Comparison of ENCODE assay signal across 13 cellular contexts in the genomic region with DNA sequence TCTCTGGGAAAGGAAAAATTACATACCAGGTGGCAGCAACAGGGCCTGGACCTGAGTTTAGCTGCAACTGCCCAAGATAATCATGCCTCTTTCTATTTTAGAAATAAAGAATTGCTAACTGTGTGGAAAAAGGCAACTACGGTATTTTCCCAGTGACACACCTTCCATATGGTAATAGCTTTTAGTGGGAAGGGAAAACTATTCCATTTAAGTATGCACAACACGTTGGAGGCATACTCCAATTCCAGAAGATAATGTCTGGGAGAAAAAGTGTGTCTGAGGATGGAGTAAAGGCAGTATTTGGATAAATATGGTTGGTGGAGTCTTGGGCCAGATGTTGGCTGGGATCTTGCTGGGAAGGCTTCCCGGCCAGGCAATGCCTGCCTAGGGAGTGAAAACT. TPM values are rescaled to one million over a fixed set of nuclear protein-coding genes. Genes with fewer than 3 reads are reported as not detected.
DNase-seq lines count a peak whose midpoint lies in the region; ATAC-seq, FAIRE-seq and TF ChIP-seq lines count a peak whose summit lies in the region.
"Had no signal": no experiment of that assay in that cellular context is flagged by ENCODE, and none has a peak within 500 bp of the region (broad histone marks: within the 10 kb centered on the region; RNA-seq: fewer than 3 reads in every experiment).

No MANE protein-coding gene starts in this region.

- TF ChIP-seq POLR2A in A549 (IDR thresholded peaks at IDR 0.05; ENCODE audit: low read length) (no peak), esophagus squamous epithelium (IDR thresholded peaks at IDR 0.05) (no peak), sigmoid colon (IDR thresholded peaks at IDR 0.05) (no peak)

- H3K4me2 ChIP-seq in A549 (no peak overlapping the region), PC-9 (peak overlapping the region; percentile 65)

- H3K27ac ChIP-seq in A549 (peak overlapping the region; percentile 17 to 75; a peak in 3 of 6 replicates), PC-9 (peak overlapping the region; percentile 64), esophagus squamous epithelium (peak overlapping the region; percentile 44 to 93 (median 83)), sigmoid colon (peak overlapping the region; percentile 79 to 96 (median 86))
- H3K27ac ChIP-seq: parathyroid adenoma had no signal

- H3K27me3 ChIP-seq in PC-9 (ENCODE audit: insufficient read depth, low read depth), result no peaks in the 10 kb centered on the region
- no peaks in the 10 kb centered on the region for H3K27me3 ChIP-seq in esophagus squamous epithelium
- H3K27me3 ChIP-seq in sigmoid colon, result no peaks in the 10 kb centered on the region

- H3K4me1 ChIP-seq in A549 (peaks cover 43% of the 10 kb centered on the region), PC-9 (replicated peaks; ENCODE audit: insufficient read depth) (peaks cover 62% of the 10 kb centered on the region), esophagus squamous epithelium (peaks cover 43 to 75% (median 56%) of the 10 kb centered on the region in 3 donors), sigmoid colon (peaks cover 2 to 75% (median 71%) of the 10 kb centered on the region in 4 donors)
- H3K4me1 ChIP-seq: parathyroid adenoma had no signal

- TF ChIP-seq RAD21 in A549 (conservative IDR thresholded peaks at IDR 0.05 in 1 of 2, IDR thresholded peaks at IDR 0.05 in 1 of 2), result no peak

- intact Hi-C loops in PC-9 (cut with micrococcal nuclease; ENCODE audit: unreplicated experiment), result loop anchor here (2.0 to 5.0 kb wide), 4 partner anchors 39 to 449 kb away; no protein-coding TSS in a partner anchor
- intact Hi-C loops in esophagus squamous epithelium (cut with DNase I), result no loop called here
- intact Hi-C loops in sigmoid colon (cut with DNase I), result loop anchor here (2.0 kb wide), 1 partner anchor 39 kb away; no protein-coding TSS in a partner anchor

- H3K36me3 ChIP-seq in PC-9 (ENCODE audit: low read depth) (no peaks in the 10 kb centered on the region), esophagus squamous epithelium (no peaks in the 10 kb centered on the region), sigmoid colon (no peaks in the 10 kb centered on the region)

- H3K79me2 ChIP-seq in PC-9 (ENCODE audit: low read depth), result no peaks in the 10 kb centered on the region
- H3K79me2 ChIP-seq: parathyroid adenoma had no signal

- POLR2A ChIA-PET in A549 (lab: Yijun Ruan, JAX) (no interaction called here), PC-9 (lab: Charles Lee; ENCODE audit: unreplicated experiment) (no interaction called here)

- no peak for TF ChIP-seq CTCF in A549 (IDR thresholded peaks at IDR 0.05)
- TF ChIP-seq CTCF in PC-9 (conservative IDR thresholded peaks at IDR 0.05), result no peak
- TF ChIP-seq CTCF in esophagus squamous epithelium (IDR thresholded peaks at IDR 0.05), result no peak
- TF ChIP-seq CTCF in sigmoid colon (IDR thresholded peaks at IDR 0.05), result no peak

- H2AFZ ChIP-seq in PC-9, result no peak overlapping the region
- H2AFZ ChIP-seq: parathyroid adenoma had no signal

- WGBS in A549 (ENCODE audit: missing lambda C conversion rate), result 80% methylated on average over 3 of the region's 3 CpGs
- 62 to 70% methylated on average over 3 of the region's 3 CpGs for WGBS in esophagus squamous epithelium, 2 donors
- 79 to 85% methylated on average over 3 of the region's 3 CpGs for WGBS in sigmoid colon, 2 donors

- no TSS peak for BruUV-seq in PC-9 (replicated peaks; lab: Mats Ljungman, UMichigan)

- CTCF ChIA-PET in A549 (lab: Yijun Ruan, JAX) (interaction anchor here (0.6 to 1.3 kb wide), 2 partner anchors 12 to 17 kb away, joined by 3 read pairs; no protein-coding TSS in a partner anchor), PC-9 (lab: Charles Lee) (no interaction called here)

- H3F3A ChIP-seq in PC-9 (ENCODE audit: insufficient read depth, low read depth), result peaks cover 36% of the 10 kb centered on the region

- ATAC-seq in A549 (no peak), GM21423 (IDR thresholded peaks at IDR 0.05; ENCODE audit: unreplicated experiment) (no peak), HG03025 (IDR thresholded peaks at IDR 0.05; ENCODE audit: low FRiP score, unreplicated experiment) (no peak)
- ATAC-seq: activated naive CD8-positive, alpha-beta T cell treated with anti-CD3 and anti-CD28 coated beads, Interleukin-2, amount 50 U/mL, for 24 hours had no signal

- TF ChIP-seq EP300 in A549 (IDR thresholded peaks at IDR 0.05), result no peak
- no peak for TF ChIP-seq EP300 in sigmoid colon (IDR thresholded peaks at IDR 0.05)

- no peak for DNase-seq in A549 (ENCODE audit: low read depth in 1 of 2, low spot score in 1 of 2)
- no peak for DNase-seq in PC-9
- no peak for DNase-seq in esophagus squamous epithelium (lab: John Stamatoyannopoulos, UW)
- no peak for DNase-seq in sigmoid colon
- no peak for DNase-seq in OCI-M1 (lab: John Stamatoyannopoulos, UW)
- DNase-seq in HuH-7.5 (ENCODE audit: low spot score), result no peak
- DNase-seq: activated CD8-positive, alpha-beta memory T cell treated with anti-CD3 and anti-CD28 coated beads, Interleukin-2, amount 50 U/mL, for 4 hours; effector CD4-positive, alpha-beta T cell; NCI-H2171 treated with DMSO at 0.1 percent for 48 hours had no signal

- H4K20me1 ChIP-seq in PC-9 (ENCODE audit: insufficient read depth), result no peaks in the 10 kb centered on the region

- H3K9me3 ChIP-seq in A549 (no peaks in the 10 kb centered on the region), PC-9 (ENCODE audit: insufficient read depth, low read depth) (no peaks in the 10 kb centered on the region), esophagus squamous epithelium (no peaks in the 10 kb centered on the region), sigmoid colon (no peaks in the 10 kb centered on the region)

- no peaks in the 10 kb centered on the region for H3K9me2 ChIP-seq in PC-9 (ENCODE audit: insufficient read depth)

- no peak overlapping the region for H3K4me3 ChIP-seq in A549
- no peak overlapping the region for H3K4me3 ChIP-seq in PC-9
- H3K4me3 ChIP-seq in esophagus squamous epithelium, result no peak overlapping the region
- H3K4me3 ChIP-seq in sigmoid colon, result no peak overlapping the region

- FAIRE-seq in A549 (lab: Jason Lieb, UNC), result no peak

TF ChIP-seq in A549, 52 proteins besides CTCF, POLR2A, EP300 and RAD21:
- TF ChIP-seq RNF2 (IDR thresholded peaks at IDR 0.05; ENCODE audit: borderline replicate concordance, low read depth) (no peak), ZNF302 (CRISPR knock-in tag; IDR thresholded peaks at IDR 0.05) (no peak), EHMT2 (IDR thresholded peaks at IDR 0.05; ENCODE audit: low read depth) (no peak)
- TF ChIP-seq, protein P1, sequence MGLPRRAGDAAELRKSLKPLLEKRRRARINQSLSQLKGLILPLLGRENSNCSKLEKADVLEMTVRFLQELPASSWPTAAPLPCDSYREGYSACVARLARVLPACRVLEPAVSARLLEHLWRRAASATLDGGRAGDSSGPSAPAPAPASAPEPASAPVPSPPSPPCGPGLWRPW (IDR thresholded peaks at IDR 0.05), result no peak
TF ChIP-seq in A549: peak in this region for 0.

RNA-seq across cellular contexts. Expression of a gene that starts 40.7 kb away (rescaled TPM):
- polyA plus RNA-seq in A549 (2011; rRNA removed) (15.5 TPM in 2 replicates), A549 (2017; fragmentation: RNase III; extraction: RNeasy Plus Mini Kit Qiagen cat#74134 plus additional on column Dnase treatment) (12.4 to 15.4 TPM (median 15.1 TPM) in 3 replicates), sigmoid colon (1 to 10 TPM; 3.6 to 9.2 (median 3.9) TPM)
- 6.9 and 9.8 TPM in 2 replicates for polyA plus RNA-seq in A549 (2012; cell fraction: cytosol; rRNA removed)
- 11.7 and 13.3 TPM in 2 replicates for polyA plus RNA-seq in A549 (2012; cell fraction: nucleus; rRNA removed)
- polyA minus RNA-seq in A549 (2011; rRNA and poly(A)+ RNA removed), result 20.4 and 21.2 TPM in 2 replicates
- total RNA-seq in PC-9 (2021) (26.1 and 29.3 TPM in 2 replicates), esophagus squamous epithelium (10 to 100 TPM in 3 of 4 donors, 1 to 10 TPM in 1; 7.1 to 22.1 (median 13.8) TPM), sigmoid colon (10 to 100 TPM; 19.3 to 45.7 (median 20.9) TPM)
